18 cellular contexts compared by ENCODE assay signal in genomic region chr11:91822805-91823204, GRCh38.
A peak's percentile ranks its signal among the peaks of the same experiment; 100 is the strongest.
DNase-seq lines count a peak whose midpoint lies in the region; ATAC-seq, FAIRE-seq and TF ChIP-seq lines count a peak whose summit lies in the region.
"Had no signal": no experiment of that assay in that cellular context is flagged by ENCODE, and none has a peak within 500 bp of the region (broad histone marks: within the 10 kb centered on the region; RNA-seq: fewer than 3 reads in every experiment).

No MANE protein-coding gene starts in this region.

- CTCF ChIA-PET in K562 (lab: Yijun Ruan, JAX; ENCODE audit: low intra/inter-chr PET ratio), result no interaction called here

- DNase-seq in K562 (ENCODE audit: extremely low read depth in 1 of 4, low spot score in 3 of 4) (peak in 2 of 4 experiments; percentile 22 to 44), neuronal stem cell (ENCODE audit: low spot score) (no peak)
- DNase-seq: C1 segment of cervical spinal cord; Calu3; CD4-positive, alpha-beta memory T cell; COR-L47; DND-41; GOT3; HFFc6 had no signal

- H3F3A ChIP-seq in Loucy (ENCODE audit: low read depth), result no peaks in the 10 kb centered on the region

- no peak overlapping the region for H3K4me2 ChIP-seq in Loucy (ENCODE audit: low read depth, low read length, poor library complexity, severe bottlenecking)
- peak overlapping the region; percentile 23; the same call in 1 of the 2 replicates for H3K4me2 ChIP-seq in K562 (ENCODE audit: insufficient read depth, low read length)
- no peak overlapping the region for H3K4me2 ChIP-seq in neuronal stem cell (ENCODE audit: insufficient read depth, low read length, poor library complexity, severe bottlenecking)

- no peaks in the 10 kb centered on the region for H3K9me1 ChIP-seq in K562 (ENCODE audit: control insufficient read depth, insufficient read depth, low read length)

- H3K79me2 ChIP-seq in Loucy (ENCODE audit: insufficient read depth, low read length) (no peaks in the 10 kb centered on the region), K562 (ENCODE audit: control insufficient read depth, insufficient read depth, low read length) (no peaks in the 10 kb centered on the region)

- peak overlapping the region; percentile 38; the same call in 1 of the 2 replicates for H2AFZ ChIP-seq in Loucy (ENCODE audit: low read length)
- H2AFZ ChIP-seq in K562 (ENCODE audit: low read depth, low read length), result peak overlapping the region; percentile 71
- peak overlapping the region; percentile 33 for H2AFZ ChIP-seq in neuronal stem cell (ENCODE audit: low read length)

- no peaks in the 10 kb centered on the region for H3K79me1 ChIP-seq in neuronal stem cell (ENCODE audit: low read depth, low read length)

- no peak overlapping the region for H2BK15ac ChIP-seq in neuronal stem cell (ENCODE audit: low read length)

- H3K4me1 ChIP-seq in Loucy (ENCODE audit: insufficient read depth, low read length, poor library complexity, severe bottlenecking) (peaks cover 11% of the 10 kb centered on the region), K562 (replicated peaks in 1 of 2; ENCODE audit: control insufficient read depth in 2 of 2, insufficient read depth in 2 of 2, low read length in 2 of 2) (peaks cover 0 to 6% of the 10 kb centered on the region in 2 experiments; a peak in 2 of 5 replicates), neuronal stem cell (ENCODE audit: control insufficient read depth in 2 of 2, insufficient read depth in 1 of 2, low read depth in 1 of 2, low read length in 2 of 2) (peaks cover 2 to 4% of the 10 kb centered on the region in 2 donors)

- H3K14ac ChIP-seq in neuronal stem cell (ENCODE audit: low read length), result no peak overlapping the region

- H2AK5ac ChIP-seq in neuronal stem cell (ENCODE audit: low read depth, low read length), result no peak overlapping the region

- H3K27ac ChIP-seq in K562 (ENCODE audit: extremely low read depth, low read depth, low read length) (peak overlapping the region; percentile 26; the same call in 2 of the 3 replicates), neuronal stem cell (replicated peaks; ENCODE audit: low read length) (no peak overlapping the region)

- no peaks in the 10 kb centered on the region for H3K9me2 ChIP-seq in Loucy (replicated peaks; ENCODE audit: low read depth, low read length)

- 4% methylated on average over 8 of the region's 8 CpGs for WGBS in K562 (ENCODE audit: insufficient coverage, low coverage, missing lambda C conversion rate)
- WGBS in neuronal stem cell (ENCODE audit: extremely low coverage in 2 of 2, insufficient read length in 2 of 2, insufficient replicate concordance in 1 of 2), 2 donors, result no CpG with 5 or more reads among the region's 8 CpGs

- BruUV-seq in K562 (replicated peaks; lab: Mats Ljungman, UMichigan), result no TSS peak

- H4K91ac ChIP-seq in neuronal stem cell (ENCODE audit: low read depth, low read length, poor library complexity), result no peak overlapping the region

- H3K4me3 ChIP-seq in Loucy (ENCODE audit: low read length, poor library complexity, severe bottlenecking) (no peak overlapping the region), K562 (no peak overlapping the region), neuronal stem cell (ENCODE audit: low read length in 2 of 2) (no peak overlapping the region)
- H3K4me3 ChIP-seq: HAP-1 had no signal

- TF ChIP-seq RAD21 in K562 (CRISPR knock-in tag; conservative IDR thresholded peaks at IDR 0.05 in 1 of 2, IDR thresholded peaks at IDR 0.05 in 1 of 2), result no peak

- H2BK5ac ChIP-seq in neuronal stem cell (ENCODE audit: low read length), result no peak overlapping the region

- peak; percentile 29; the same call in 1 of the 2 replicates for TF ChIP-seq EP300 in K562 (IDR thresholded peaks at IDR 0.05; ENCODE audit: low read length)

- H3K27me3 ChIP-seq in Loucy (ENCODE audit: insufficient read depth, low read length, poor library complexity, severe bottlenecking), result no peaks in the 10 kb centered on the region
- H3K27me3 ChIP-seq in K562 (ENCODE audit: control insufficient read depth in 2 of 2, insufficient read depth in 2 of 2, low read length in 2 of 2), result no peaks in the 10 kb centered on the region
- H3K27me3 ChIP-seq in neuronal stem cell (ENCODE audit: control insufficient read depth in 3 of 3, insufficient read depth in 3 of 3, low read depth in 1 of 3, low read length in 3 of 3), result no peaks in the 10 kb centered on the region

- FAIRE-seq in K562 (lab: Jason Lieb, UNC), result no peak
- FAIRE-seq: G401.6, GM12892, GM19239, H54 had no signal

- H3K18ac ChIP-seq in neuronal stem cell (ENCODE audit: low read length), result no peak overlapping the region

- H4K20me1 ChIP-seq in Loucy (ENCODE audit: insufficient read depth, low read length, poor library complexity, severe bottlenecking) (no peaks in the 10 kb centered on the region), K562 (replicated peaks; ENCODE audit: control insufficient read depth, insufficient read depth, low read length) (no peaks in the 10 kb centered on the region)

- H4K8ac ChIP-seq in neuronal stem cell (ENCODE audit: low read depth, low read length), result no peak overlapping the region

- peak; percentile 80 for ATAC-seq in K562
- ATAC-seq in GM19452 (IDR thresholded peaks at IDR 0.05; ENCODE audit: unreplicated experiment), result no peak
- ATAC-seq in GM18517 (IDR thresholded peaks at IDR 0.05; ENCODE audit: unreplicated experiment), result no peak
- no peak for ATAC-seq in HG02763 (IDR thresholded peaks at IDR 0.05; ENCODE audit: unreplicated experiment)

- TF ChIP-seq CTCF in Loucy (conservative IDR thresholded peaks at IDR 0.05; ENCODE audit: low read length), result no peak
- no peak for TF ChIP-seq CTCF in K562 (IDR thresholded peaks at IDR 0.05 in 2 of 3, conservative IDR thresholded peaks at IDR 0.05 in 1 of 3; ENCODE audit: insufficient read depth in 2 of 3, low read depth in 1 of 3, low read length in 3 of 3)

- POLR2A ChIA-PET in K562 (lab: Yijun Ruan, JAX), result interaction anchor here (0.6 kb wide), 1 partner anchor 225 kb away, joined by 3 read pairs; no protein-coding TSS in a partner anchor

- H3K36me3 ChIP-seq in Loucy (ENCODE audit: insufficient read depth, low read length) (no peaks in the 10 kb centered on the region), K562 (ENCODE audit: control insufficient read depth, insufficient read depth, low read length) (no peaks in the 10 kb centered on the region), neuronal stem cell (replicated peaks in 1 of 2; ENCODE audit: control insufficient read depth in 2 of 2, insufficient read depth in 2 of 2, low read length in 2 of 2) (no peaks in the 10 kb centered on the region)
- H3K36me3 ChIP-seq: HAP-1 had no signal

- in situ Hi-C loops in K562 (cut with MboI), result no loop called here

- intact Hi-C loops in K562 (cut with micrococcal nuclease), result no loop called here

- no peak overlapping the region for H3K4ac ChIP-seq in neuronal stem cell (ENCODE audit: low read length)

- H3K23ac ChIP-seq in neuronal stem cell (ENCODE audit: low read depth, low read length, poor library complexity), result no peak overlapping the region

- no peak overlapping the region for H3K9ac ChIP-seq in Loucy (ENCODE audit: low read depth, low read length, poor library complexity, severe bottlenecking)
- no peak overlapping the region; a peak in 1 of 4 replicates for H3K9ac ChIP-seq in K562 (ENCODE audit: insufficient read depth in 1 of 2, low read depth in 2 of 2, low read length in 2 of 2)
- no peak overlapping the region for H3K9ac ChIP-seq in neuronal stem cell (ENCODE audit: low read depth, low read length, poor library complexity)

- no peaks in the 10 kb centered on the region for H3K9me3 ChIP-seq in Loucy (ENCODE audit: insufficient read depth, low read depth, low read length)
- H3K9me3 ChIP-seq in K562 (replicated peaks; ENCODE audit: control insufficient read depth, insufficient read depth, low read depth, low read length), result no peaks in the 10 kb centered on the region
- H3K9me3 ChIP-seq in neuronal stem cell (replicated peaks in 1 of 2; ENCODE audit: control insufficient read depth in 2 of 2, insufficient read depth in 1 of 2, low read depth in 1 of 2, low read length in 2 of 2), result no peaks in the 10 kb centered on the region
- H3K9me3 ChIP-seq: HAP-1 had no signal

- TF ChIP-seq POLR2A in K562 (conservative IDR thresholded peaks at IDR 0.05), result no peak

- H2BK12ac ChIP-seq in neuronal stem cell (ENCODE audit: low read length), result no peak overlapping the region

- H2BK120ac ChIP-seq in neuronal stem cell (ENCODE audit: low read depth, low read length), result no peak overlapping the region

TF ChIP-seq in K562, 482 proteins besides CTCF, POLR2A, EP300 and RAD21 (continues in another document):
- TF ChIP-seq PKNOX1 (IDR thresholded peaks at IDR 0.05) (peak; percentile 37; the same call in 1 of the 2 replicates), SMARCA4 (IDR thresholded peaks at IDR 0.05) (peak; percentile 37; the same call in 1 of the 2 replicates), MEIS2 (IDR thresholded peaks at IDR 0.05; ENCODE audit: partially characterized antibody) (peak; percentile 11)
